28 cellular contexts compared by ENCODE assay signal in genomic region chr6:40160826-40161225, GRCh38.
DNase-seq lines count a peak whose midpoint lies in the region; ATAC-seq, FAIRE-seq and TF ChIP-seq lines count a peak whose summit lies in the region.
"Had no signal": no experiment of that assay in that cellular context is flagged by ENCODE, and none has a peak within 500 bp of the region (broad histone marks: within the 10 kb centered on the region; RNA-seq: fewer than 3 reads in every experiment).

No MANE protein-coding gene starts in this region.

- H2AFZ ChIP-seq in HepG2 (ENCODE audit: low read length), result no peak overlapping the region

- no TSS peak for BruUV-seq in HepG2 (replicated peaks; lab: Mats Ljungman, UMichigan)

- DNase-seq in NCI-H2029 (lab: John Stamatoyannopoulos, UW), result peak; percentile 30
- DNase-seq in NCI-H2029 treated with DMSO at 0.1 percent for 48 hours (lab: John Stamatoyannopoulos, UW), result no peak
- DNase-seq in DMS79 treated with DMSO at 0.1 percent for 48 hours (lab: John Stamatoyannopoulos, UW), result peak; percentile 66
- peak; percentile 41 for DNase-seq in NCI-H748 treated with DMSO at 0.1 percent for 48 hours (lab: John Stamatoyannopoulos, UW)
- no peak for DNase-seq in adrenal gland
- no peak for DNase-seq in globus pallidus (ENCODE audit: low spot score)
- no peak for DNase-seq in HepG2 (ENCODE audit: low spot score)
- DNase-seq: activated CD4-positive, CD25-positive, alpha-beta regulatory T cell treated with anti-CD3 and anti-CD28 coated beads, Interleukin-2, amount 50 U/mL, for 72 hours; activated CD8-positive, alpha-beta T cell treated with anti-CD3 and anti-CD28 coated beads, Interleukin-2, amount 10 ng/mL, durations not matched to agents 7 days and 5 days; activated naive CD4-positive, alpha-beta T cell treated with Interleukin-2 at 50 U/mL for 16 hours; amygdala; Caco-2; caudate nucleus; foreskin keratinocyte; GF-D8; hypothalamus; IMR-90; MG63; NCI-H1694; pancreas; SHP77 treated with DMSO at 0.1 percent for 48 hours; stimulated activated CD4-positive, alpha-beta T cell treated with anti-CD3 and anti-CD28 coated beads, Interleukin-15, amount 100 ng/mL, for 24 hours; upper lobe of right lung had no signal

- H3K4me2 ChIP-seq in HepG2 (ENCODE audit: low read depth, low read length), result no peak overlapping the region
- H3K4me2 ChIP-seq: A549 had no signal

- CTCF ChIA-PET in HepG2 (lab: Yijun Ruan, JAX; ENCODE audit: low intra/inter-chr PET ratio, low total read pairs), result no interaction called here

- no peak for FAIRE-seq in HepG2 (lab: Jason Lieb, UNC)
- FAIRE-seq: A549, pancreas had no signal

- TF ChIP-seq CTCF in adrenal gland (IDR thresholded peaks at IDR 0.05), result no peak
- TF ChIP-seq CTCF in HepG2 (CRISPR knock-in tag; IDR thresholded peaks at IDR 0.05), result no peak

- in situ Hi-C loops in HepG2 (cut with HindIII; ENCODE audit: extremely low pct_ligation_motif_present, low pct_unique_long_range_greater_than_20kb), result no loop called here

- no peak for TF ChIP-seq RAD21 in HepG2 (CRISPR knock-in tag; IDR thresholded peaks at IDR 0.05)

- H3K27ac ChIP-seq in adrenal gland (no peak overlapping the region), HepG2 (ENCODE audit: extremely low read length, insufficient read depth, low read length) (no peak overlapping the region)
- H3K27ac ChIP-seq: A549, epithelial cell of prostate, foreskin keratinocyte, pancreas, upper lobe of right lung had no signal

- no peaks in the 10 kb centered on the region for H3K36me3 ChIP-seq in adrenal gland (replicated peaks in 1 of 2)
- no peaks in the 10 kb centered on the region for H3K36me3 ChIP-seq in HepG2 (replicated peaks in 1 of 2; ENCODE audit: control insufficient read depth in 1 of 2, insufficient read depth in 2 of 2, low read length in 2 of 2)
- H3K36me3 ChIP-seq: HAP-1, MG63, pancreas, upper lobe of right lung had no signal

- intact Hi-C loops in adrenal gland (cut with DNase I), result no loop called here
- intact Hi-C loops in HepG2 (cut with micrococcal nuclease; ENCODE audit: unreplicated experiment), result no loop called here

- POLR2A ChIA-PET in HepG2 (lab: Yijun Ruan, JAX), result no interaction called here

- peak; percentile 23 for ATAC-seq in esophagus mucosa
- ATAC-seq in HepG2, result no peak
- ATAC-seq: A549; activated CD8-positive, alpha-beta T cell treated with anti-CD3 and anti-CD28 coated beads, Interleukin-2, amount 10 ng/mL, durations not matched to agents 7 days and 5 days; foreskin keratinocyte; pancreas; sciatic nerve; upper lobe of right lung had no signal

- TF ChIP-seq POLR2A in adrenal gland (IDR thresholded peaks at IDR 0.05), result no peak
- no peak for TF ChIP-seq POLR2A in HepG2 (IDR thresholded peaks at IDR 0.05; ENCODE audit: insufficient read depth in 1 of 2, low read depth in 2 of 2, low read length in 2 of 2)

- H3K4me3 ChIP-seq in adrenal gland (no peak overlapping the region), HepG2 (replicated peaks in 1 of 3; ENCODE audit: insufficient read depth in 1 of 3, low read depth in 2 of 3, low read length in 3 of 3) (no peak overlapping the region)
- H3K4me3 ChIP-seq: A549, HAP-1, MG63, pancreas, upper lobe of right lung had no signal

- peaks cover 4% of the 10 kb centered on the region for H3K27me3 ChIP-seq in adrenal gland
- no peaks in the 10 kb centered on the region for H3K27me3 ChIP-seq in HepG2 (ENCODE audit: control insufficient read depth in 1 of 2, insufficient read depth in 2 of 2, low read length in 2 of 2)
- H3K27me3 ChIP-seq: foreskin keratinocyte, MG63, pancreas, upper lobe of right lung had no signal

- no peak for TF ChIP-seq EP300 in HepG2 (IDR thresholded peaks at IDR 0.05; ENCODE audit: low read depth in 2 of 2, low read length in 2 of 2)
- no peak for TF ChIP-seq EP300 in HepG2 (CRISPR knock-in tag; IDR thresholded peaks at IDR 0.05; ENCODE audit: borderline replicate concordance)

- no peaks in the 10 kb centered on the region for H3K4me1 ChIP-seq in adrenal gland (replicated peaks in 1 of 2)
- no peaks in the 10 kb centered on the region for H3K4me1 ChIP-seq in HepG2 (ENCODE audit: insufficient read depth, low read length)
- H3K4me1 ChIP-seq: A549, Caco-2, foreskin keratinocyte, HAP-1, upper lobe of right lung had no signal

- H3K9me3 ChIP-seq in adrenal gland (replicated peaks in 1 of 3) (no peaks in the 10 kb centered on the region), HepG2 (ENCODE audit: low read length) (peaks cover 37% of the 10 kb centered on the region; the same call in 1 of the 2 replicates)
- H3K9me3 ChIP-seq: A549, Caco-2, HAP-1, MG63, pancreas, upper lobe of right lung had no signal

- no peak overlapping the region for H3K9ac ChIP-seq in HepG2 (ENCODE audit: insufficient read depth, low read depth, low read length)

- H4K20me1 ChIP-seq in HepG2 (ENCODE audit: insufficient read depth, low read length), result no peaks in the 10 kb centered on the region

- no peaks in the 10 kb centered on the region for H3K79me2 ChIP-seq in HepG2 (ENCODE audit: insufficient read depth, low read length)

- WGBS in adrenal gland, 4 donors, result 80 to 91% (median 86%) methylated on average over 3 of the region's 3 CpGs
- 36% methylated on average over 3 of the region's 3 CpGs for WGBS in HepG2 (ENCODE audit: low lambda C conversion rate)

TF ChIP-seq in HepG2, 621 proteins besides CTCF, POLR2A, EP300 and RAD21 (continues in another document):
- no peak for TF ChIP-seq ZNF207 (IDR thresholded peaks at IDR 0.05; ENCODE audit: borderline replicate concordance)
- TF ChIP-seq PHF8 (CRISPR knock-in tag; IDR thresholded peaks at IDR 0.05), result no peak
- TF ChIP-seq JUND (CRISPR knock-in tag; IDR thresholded peaks at IDR 0.05), result no peak
- no peak for TF ChIP-seq CENPT (CRISPR knock-in tag; IDR thresholded peaks at IDR 0.05; ENCODE audit: low read depth)
- no peak for TF ChIP-seq EHMT2 (IDR thresholded peaks at IDR 0.05; ENCODE audit: borderline replicate concordance, low read depth, low read length)
- no peak for TF ChIP-seq ZNF121 (CRISPR knock-in tag; IDR thresholded peaks at IDR 0.05)
- TF ChIP-seq ZSCAN9 (CRISPR knock-in tag; IDR thresholded peaks at IDR 0.05; ENCODE audit: borderline replicate concordance), result no peak
- no peak for TF ChIP-seq SMAD9 (CRISPR knock-in tag; IDR thresholded peaks at IDR 0.05)
- TF ChIP-seq ZNF556 (CRISPR knock-in tag; IDR thresholded peaks at IDR 0.05; ENCODE audit: borderline replicate concordance), result no peak
- TF ChIP-seq JDP2 (CRISPR knock-in tag; IDR thresholded peaks at IDR 0.05; ENCODE audit: borderline replicate concordance), result no peak
- TF ChIP-seq, protein P1, sequence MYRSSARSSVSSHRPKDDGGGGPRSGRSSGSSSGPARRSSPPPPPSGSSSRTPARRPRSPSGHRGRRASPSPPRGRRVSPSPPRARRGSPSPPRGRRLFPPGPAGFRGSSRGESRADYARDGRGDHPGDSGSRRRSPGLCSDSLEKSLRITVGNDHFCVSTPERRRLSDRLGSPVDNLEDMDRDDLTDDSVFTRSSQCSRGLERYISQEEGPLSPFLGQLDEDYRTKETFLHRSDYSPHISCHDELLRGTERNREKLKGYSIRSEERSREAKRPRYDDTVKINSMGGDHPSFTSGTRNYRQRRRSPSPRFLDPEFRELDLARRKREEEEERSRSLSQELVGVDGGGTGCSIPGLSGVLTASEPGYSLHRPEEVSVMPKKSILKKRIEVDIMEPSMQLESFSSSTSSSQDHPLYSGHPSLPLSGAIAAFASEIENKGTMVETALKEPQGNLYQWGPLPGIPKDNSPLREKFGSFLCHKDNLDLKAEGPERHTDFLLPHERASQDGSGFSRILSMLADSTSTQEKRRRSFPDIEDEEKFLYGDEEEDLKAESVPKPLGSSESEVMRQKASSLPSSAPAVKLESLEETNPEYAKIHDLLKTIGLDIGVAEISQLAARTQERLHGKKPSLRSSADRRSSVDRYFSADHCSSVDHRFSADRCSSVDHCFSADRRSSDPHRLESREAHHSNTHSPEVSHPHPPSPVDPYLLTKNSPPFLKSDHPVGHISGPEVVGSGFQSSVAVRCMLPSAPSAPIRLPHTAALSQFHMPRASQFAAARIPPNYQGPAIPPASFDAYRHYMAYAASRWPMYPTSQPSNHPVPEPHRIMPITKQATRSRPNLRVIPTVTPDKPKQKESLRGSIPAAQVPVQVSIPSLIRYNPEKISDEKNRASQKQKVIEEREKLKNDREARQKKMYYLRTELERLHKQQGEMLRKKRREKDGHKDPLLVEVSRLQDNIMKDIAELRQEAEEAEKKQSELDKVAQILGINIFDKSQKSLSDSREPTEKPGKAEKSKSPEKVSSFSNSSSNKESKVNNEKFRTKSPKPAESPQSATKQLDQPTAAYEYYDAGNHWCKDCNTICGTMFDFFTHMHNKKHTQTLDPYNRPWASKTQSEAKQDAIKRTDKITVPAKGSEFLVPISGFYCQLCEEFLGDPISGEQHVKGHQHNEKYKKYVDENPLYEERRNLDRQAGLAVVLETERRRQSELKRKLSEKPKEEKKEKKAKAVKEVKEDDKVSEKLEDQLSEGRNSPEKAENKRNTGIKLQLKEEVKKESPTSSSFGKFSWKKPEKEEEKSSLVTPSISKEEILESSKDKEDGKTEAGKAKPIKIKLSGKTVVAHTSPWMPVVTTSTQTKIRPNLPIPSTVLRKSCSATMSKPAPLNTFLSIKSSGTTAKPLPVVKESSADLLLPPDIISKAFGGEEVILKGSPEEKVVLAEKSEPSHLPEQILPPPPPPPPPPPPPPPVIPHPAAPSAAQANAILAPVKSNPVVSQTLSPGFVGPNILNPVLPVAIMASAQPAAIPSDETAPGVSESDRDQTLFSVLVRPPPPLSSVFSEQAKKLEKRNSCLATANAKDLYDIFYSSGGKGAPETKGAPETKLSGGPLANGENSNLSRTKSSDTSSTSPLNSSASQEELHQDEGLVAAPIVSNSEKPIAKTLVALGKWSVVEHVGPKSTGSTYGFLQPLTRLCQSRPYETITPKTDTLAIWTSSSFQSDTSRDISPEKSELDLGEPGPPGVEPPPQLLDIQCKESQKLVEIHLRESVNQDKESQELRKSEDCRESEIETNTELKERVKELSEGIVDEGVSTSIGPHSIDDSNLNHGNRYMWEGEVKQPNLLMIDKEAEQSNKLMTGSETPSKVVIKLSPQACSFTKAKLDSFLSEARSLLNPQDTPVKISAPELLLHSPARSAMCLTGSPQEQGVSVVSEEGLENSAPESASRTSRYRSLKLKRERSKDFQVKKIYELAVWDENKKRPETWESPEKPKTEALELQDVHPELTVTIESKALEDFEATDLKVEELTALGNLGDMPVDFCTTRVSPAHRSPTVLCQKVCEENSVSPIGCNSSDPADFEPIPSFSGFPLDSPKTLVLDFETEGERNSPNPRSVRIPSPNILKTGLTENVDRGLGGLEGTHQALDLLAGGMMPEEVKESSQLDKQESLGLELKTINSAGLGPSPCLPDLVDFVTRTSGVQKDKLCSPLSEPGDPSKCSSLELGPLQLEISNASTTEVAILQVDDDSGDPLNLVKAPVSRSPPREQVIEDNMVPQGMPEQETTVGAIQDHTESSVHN (CRISPR knock-in tag; IDR thresholded peaks at IDR 0.05), result no peak
- no peak for TF ChIP-seq POLR2G (IDR thresholded peaks at IDR 0.05; ENCODE audit: low read depth, low read length)
- no peak for TF ChIP-seq ZNF670 (CRISPR knock-in tag; IDR thresholded peaks at IDR 0.05; ENCODE audit: borderline replicate concordance)
- TF ChIP-seq ZKSCAN1 (IDR thresholded peaks at IDR 0.05; ENCODE audit: low read length), result no peak
- no peak for TF ChIP-seq ZFP1 (CRISPR knock-in tag; IDR thresholded peaks at IDR 0.05)

Comparison
In these comparisons a context has a peak if more than half of its experiments do, and no peak if none do; other contexts are left out.
1. DNase-seq: peak in NCI-H2029 (single experiment), DMS79 treated with DMSO at 0.1 percent for 48 hours (single experiment) and NCI-H748 treated with DMSO at 0.1 percent for 48 hours (single experiment); none in NCI-H2029 treated with DMSO at 0.1 percent for 48 hours (single experiment), adrenal gland (0 of 7), globus pallidus (single experiment) and HepG2 (single experiment).